17 cellular contexts compared by ENCODE assay signal in the genomic region with DNA sequence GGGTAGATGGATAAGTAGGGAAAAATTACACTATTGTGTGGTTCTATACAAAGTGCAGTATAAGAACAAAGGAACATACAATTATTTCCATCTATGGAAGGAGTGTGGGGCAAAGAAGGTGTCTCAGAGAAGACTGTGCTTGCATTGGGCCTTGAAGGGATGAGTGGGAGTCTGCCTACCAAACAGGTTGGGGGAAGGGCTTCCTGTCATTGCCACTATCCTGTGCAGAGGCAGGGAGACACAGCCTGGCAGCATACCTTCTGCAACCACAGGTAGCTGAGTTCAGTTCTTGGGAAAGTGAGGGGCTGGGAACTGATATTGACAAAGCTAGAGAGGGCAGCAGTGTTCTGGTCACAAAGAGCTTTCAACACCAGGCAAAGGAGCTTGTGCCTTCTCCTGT. TPM values are rescaled to one million over a fixed set of nuclear protein-coding genes. Genes with fewer than 3 reads are reported as not detected.
A peak's percentile ranks its signal among the peaks of the same experiment; 100 is the strongest.
DNase-seq lines count a peak whose midpoint lies in the region; ATAC-seq, FAIRE-seq and TF ChIP-seq lines count a peak whose summit lies in the region.
"Had no signal": no experiment of that assay in that cellular context is flagged by ENCODE, and none has a peak within 500 bp of the region (broad histone marks: within the 10 kb centered on the region; RNA-seq: fewer than 3 reads in every experiment).

No MANE protein-coding gene starts in this region.

- in situ Hi-C loops in GM23248 (cut with MboI): no loop called here

- H3K4me3 ChIP-seq in GM23338 (no peak overlapping the region), astrocyte (ENCODE audit: insufficient read depth, low read depth, low read length) (no peak overlapping the region), psoas muscle (no peak overlapping the region), GM23248 (no peak overlapping the region)
- H3K4me3 ChIP-seq: SJCRH30 had no signal

- H3K4me2 ChIP-seq in GM23338: no peak overlapping the region
- H3K4me2 ChIP-seq in astrocyte (ENCODE audit: low read length): peak overlapping the region; percentile 42
- no peak overlapping the region for H3K4me2 ChIP-seq in GM23248 (ENCODE audit: unreplicated experiment)

- no peaks in the 10 kb centered on the region for H3K36me3 Mint-ChIP-seq in activated CD4-positive, alpha-beta T cell treated with anti-CD3 and anti-CD28 coated beads for 36 hours (ENCODE audit: low read depth)
- H3K36me3 Mint-ChIP-seq in activated CD4-positive, alpha-beta T cell treated with anti-CD3 and anti-CD28 coated beads, Interleukin-2, amount 10 ng/mL, durations not matched to agents 7 days and 5 days (ENCODE audit: low read depth): no peaks in the 10 kb centered on the region
- H3K36me3 Mint-ChIP-seq in GM23338 (ENCODE audit: low read depth) (peaks cover 33% of the 10 kb centered on the region), astrocyte (ENCODE audit: low read depth, unreplicated experiment) (peaks cover 2% of the 10 kb centered on the region)
- no peaks in the 10 kb centered on the region for H3K36me3 Mint-ChIP-seq in activated T-cell treated with anti-CD3 and anti-CD28 coated beads, Interleukin-2, amount 50 U/mL, for 72 hours (ENCODE audit: insufficient read depth in 2 of 2)

- H3K9me3 ChIP-seq in astrocyte (ENCODE audit: insufficient read depth, low read depth, low read length): no peaks in the 10 kb centered on the region
- H3K9me3 ChIP-seq in psoas muscle: no peaks in the 10 kb centered on the region
- no peaks in the 10 kb centered on the region for H3K9me3 ChIP-seq in GM23248 (ENCODE audit: low read depth)
- H3K9me3 ChIP-seq: SJCRH30 had no signal

- peaks cover 6% of the 10 kb centered on the region for H3K27me3 Mint-ChIP-seq in activated CD4-positive, alpha-beta T cell treated with anti-CD3 and anti-CD28 coated beads for 36 hours
- peaks cover 4% of the 10 kb centered on the region for H3K27me3 Mint-ChIP-seq in activated CD4-positive, alpha-beta T cell treated with anti-CD3 and anti-CD28 coated beads, Interleukin-2, amount 10 ng/mL, durations not matched to agents 7 days and 5 days
- H3K27me3 Mint-ChIP-seq in GM23338 (ENCODE audit: insufficient read depth, low read depth, poor library complexity) (peaks cover 3% of the 10 kb centered on the region), astrocyte (ENCODE audit: low read depth, unreplicated experiment) (peaks cover under 1% of the 10 kb centered on the region)
- peaks cover 32% of the 10 kb centered on the region for H3K27me3 Mint-ChIP-seq in activated T-cell treated with anti-CD3 and anti-CD28 coated beads, Interleukin-2, amount 50 U/mL, for 72 hours (ENCODE audit: low read depth)

- H3K4me1 ChIP-seq in GM23338 (ENCODE audit: insufficient read depth) (peaks cover 17% of the 10 kb centered on the region), astrocyte (ENCODE audit: insufficient read depth, low read length) (peaks cover 20% of the 10 kb centered on the region), psoas muscle (peaks cover 27% of the 10 kb centered on the region), GM23248 (ENCODE audit: insufficient read depth) (peaks cover 6% of the 10 kb centered on the region; the same call in 1 of the 2 replicates)
- H3K4me1 ChIP-seq: SJCRH30 had no signal

- CTCF ChIA-PET in activated CD4-positive, alpha-beta T cell treated with anti-CD3 and anti-CD28 coated beads for 36 hours (lab: Charles Lee): interaction anchor here (0.6 to 2.6 kb wide), 5 partner anchors 20 to 1587 kb away, joined by 3 to 10 read pairs (median 3); no protein-coding TSS in a partner anchor
- CTCF ChIA-PET in activated CD4-positive, alpha-beta T cell treated with anti-CD3 and anti-CD28 coated beads, Interleukin-2, amount 10 ng/mL, durations not matched to agents 7 days and 5 days (lab: Charles Lee): interaction anchor here (0.9 kb wide), 1 partner anchor 20 kb away, joined by 4 read pairs; no protein-coding TSS in a partner anchor

- no peak for FAIRE-seq in astrocyte (lab: Jason Lieb, UNC)
- FAIRE-seq: GM12891, HTR-8/SVneo had no signal

- intact Hi-C loops in activated CD4-positive, alpha-beta T cell treated with anti-CD3 and anti-CD28 coated beads for 36 hours (cut with DNase I, micrococcal nuclease): no loop called here
- intact Hi-C loops in psoas muscle (cut with DNase I): no loop called here

- H3K27me3 ChIP-seq in GM23338 (ENCODE audit: insufficient read depth) (no peaks in the 10 kb centered on the region), astrocyte (ENCODE audit: insufficient read depth, low read length) (no peaks in the 10 kb centered on the region), psoas muscle (ENCODE audit: insufficient read depth in 3 of 3, low read length in 2 of 3) (no peaks in the 10 kb centered on the region), GM23248 (replicated peaks; ENCODE audit: insufficient read depth) (peaks cover 12% of the 10 kb centered on the region)

- no peak overlapping the region for H3K9ac ChIP-seq in astrocyte (ENCODE audit: low read length)
- no peak overlapping the region for H3K9ac ChIP-seq in GM23248

- H4K20me1 ChIP-seq in GM23338 (replicated peaks; ENCODE audit: insufficient read depth) (no peaks in the 10 kb centered on the region), astrocyte (ENCODE audit: insufficient read depth, low read length) (no peaks in the 10 kb centered on the region), GM23248 (ENCODE audit: insufficient read depth) (no peaks in the 10 kb centered on the region)

- H3K36me3 ChIP-seq in GM23338 (ENCODE audit: insufficient read depth) (no peaks in the 10 kb centered on the region; the same call in 1 of the 2 replicates), astrocyte (ENCODE audit: insufficient read depth, low read length) (no peaks in the 10 kb centered on the region), psoas muscle (ENCODE audit: insufficient read depth in 1 of 2, low read depth in 1 of 2) (peaks cover 2 to 10% of the 10 kb centered on the region in 2 donors), GM23248 (ENCODE audit: low read depth) (no peaks in the 10 kb centered on the region)
- H3K36me3 ChIP-seq: SJCRH30 had no signal

- TF ChIP-seq CTCF in GM23338 (conservative IDR thresholded peaks at IDR 0.05; ENCODE audit: low read depth in 2 of 2) (no peak), astrocyte (IDR thresholded peaks at IDR 0.05; ENCODE audit: insufficient read depth, low read depth, low read length) (no peak), psoas muscle (IDR thresholded peaks at IDR 0.05) (no peak)

- POLR2A ChIA-PET in activated CD4-positive, alpha-beta T cell treated with anti-CD3 and anti-CD28 coated beads for 36 hours (lab: Charles Lee): no interaction called here
- POLR2A ChIA-PET in activated CD4-positive, alpha-beta T cell treated with anti-CD3 and anti-CD28 coated beads, Interleukin-2, amount 10 ng/mL, durations not matched to agents 7 days and 5 days (lab: Charles Lee): no interaction called here

- no peak overlapping the region for H2AFZ ChIP-seq in GM23338
- no peak overlapping the region for H2AFZ ChIP-seq in astrocyte (ENCODE audit: low read depth, low read length)
- no peak overlapping the region for H2AFZ ChIP-seq in GM23248

- H3K27ac Mint-ChIP-seq in activated CD4-positive, alpha-beta T cell treated with anti-CD3 and anti-CD28 coated beads for 36 hours: no peak overlapping the region
- no peak overlapping the region for H3K27ac Mint-ChIP-seq in activated CD4-positive, alpha-beta T cell treated with anti-CD3 and anti-CD28 coated beads, Interleukin-2, amount 10 ng/mL, durations not matched to agents 7 days and 5 days
- H3K27ac Mint-ChIP-seq in GM23338 (peak overlapping the region; percentile 29; the same call in 1 of the 2 replicates), astrocyte (ENCODE audit: unreplicated experiment) (no peak overlapping the region)
- no peak overlapping the region for H3K27ac Mint-ChIP-seq in activated T-cell treated with anti-CD3 and anti-CD28 coated beads, Interleukin-2, amount 50 U/mL, for 72 hours

- no peaks in the 10 kb centered on the region for H3K9me3 Mint-ChIP-seq in activated CD4-positive, alpha-beta T cell treated with anti-CD3 and anti-CD28 coated beads for 36 hours (ENCODE audit: low read depth)
- H3K9me3 Mint-ChIP-seq in activated CD4-positive, alpha-beta T cell treated with anti-CD3 and anti-CD28 coated beads, Interleukin-2, amount 10 ng/mL, durations not matched to agents 7 days and 5 days: no peaks in the 10 kb centered on the region
- H3K9me3 Mint-ChIP-seq in GM23338: no peaks in the 10 kb centered on the region
- no peaks in the 10 kb centered on the region for H3K9me3 Mint-ChIP-seq in astrocyte (ENCODE audit: unreplicated experiment)
- no peaks in the 10 kb centered on the region for H3K9me3 Mint-ChIP-seq in activated T-cell treated with anti-CD3 and anti-CD28 coated beads, Interleukin-2, amount 50 U/mL, for 72 hours

- peak; percentile 14 for DNase-seq in activated CD4-positive, alpha-beta T cell treated with anti-CD3 and anti-CD28 coated beads for 36 hours
- DNase-seq in activated CD4-positive, alpha-beta T cell treated with anti-CD3 and anti-CD28 coated beads, Interleukin-2, amount 10 ng/mL, durations not matched to agents 7 days and 5 days: no peak
- DNase-seq in GM23338 (ENCODE audit: low spot score) (no peak), astrocyte (ENCODE audit: low read depth) (no peak), psoas muscle (no peak), medulla oblongata (ENCODE audit: extremely low spot score) (no peak), GM23248 (no peak)
- DNase-seq in activated T-cell treated with anti-CD3 and anti-CD28 coated beads, Interleukin-2, amount 50 U/mL, for 72 hours: no peak
- DNase-seq: GF-D8, NCI-H1417, NCI-H187 treated with DMSO at 0.1 percent for 48 hours, NCI-H69, SJCRH30 had no signal

- ATAC-seq in activated CD4-positive, alpha-beta T cell treated with anti-CD3 and anti-CD28 coated beads for 36 hours: peak; percentile 44
- no peak for ATAC-seq in GM23338
- ATAC-seq in psoas muscle: no peak
- ATAC-seq in activated T-cell treated with anti-CD3 and anti-CD28 coated beads, Interleukin-2, amount 50 U/mL, for 72 hours (replicated peaks in 1 of 2): no peak

- H3K4me1 Mint-ChIP-seq in activated CD4-positive, alpha-beta T cell treated with anti-CD3 and anti-CD28 coated beads for 36 hours: peaks cover 15% of the 10 kb centered on the region
- H3K4me1 Mint-ChIP-seq in activated CD4-positive, alpha-beta T cell treated with anti-CD3 and anti-CD28 coated beads, Interleukin-2, amount 10 ng/mL, durations not matched to agents 7 days and 5 days: no peaks in the 10 kb centered on the region
- H3K4me1 Mint-ChIP-seq in GM23338: peaks cover 33% of the 10 kb centered on the region
- peaks cover 32% of the 10 kb centered on the region for H3K4me1 Mint-ChIP-seq in astrocyte (ENCODE audit: low read depth, unreplicated experiment)
- H3K4me1 Mint-ChIP-seq in activated T-cell treated with anti-CD3 and anti-CD28 coated beads, Interleukin-2, amount 50 U/mL, for 72 hours (ENCODE audit: low read depth): peaks cover 14% of the 10 kb centered on the region

- H3K27ac ChIP-seq in GM23338 (ENCODE audit: low read depth): no peak overlapping the region
- no peak overlapping the region for H3K27ac ChIP-seq in astrocyte (ENCODE audit: low read depth, low read length)
- peak overlapping the region; percentile 51 for H3K27ac ChIP-seq in psoas muscle
- no peak overlapping the region for H3K27ac ChIP-seq in GM23248
- H3K27ac ChIP-seq: 22Rv1, SJCRH30 had no signal

- H3F3A ChIP-seq in GM23338 (replicated peaks; ENCODE audit: low read depth) (peaks cover 4% of the 10 kb centered on the region), GM23248 (ENCODE audit: insufficient read depth) (no peaks in the 10 kb centered on the region)

- H3K79me2 ChIP-seq in GM23338 (replicated peaks; ENCODE audit: insufficient read depth): no peaks in the 10 kb centered on the region
- no peaks in the 10 kb centered on the region for H3K79me2 ChIP-seq in astrocyte (ENCODE audit: insufficient read depth, low read length)
- H3K79me2 ChIP-seq in GM23248 (ENCODE audit: insufficient read depth): no peaks in the 10 kb centered on the region

- H3K4me3 Mint-ChIP-seq in activated CD4-positive, alpha-beta T cell treated with anti-CD3 and anti-CD28 coated beads for 36 hours: no peak overlapping the region
- no peak overlapping the region for H3K4me3 Mint-ChIP-seq in activated CD4-positive, alpha-beta T cell treated with anti-CD3 and anti-CD28 coated beads, Interleukin-2, amount 10 ng/mL, durations not matched to agents 7 days and 5 days
- no peak overlapping the region for H3K4me3 Mint-ChIP-seq in GM23338
- H3K4me3 Mint-ChIP-seq in astrocyte (ENCODE audit: unreplicated experiment): no peak overlapping the region
- H3K4me3 Mint-ChIP-seq in activated T-cell treated with anti-CD3 and anti-CD28 coated beads, Interleukin-2, amount 50 U/mL, for 72 hours: no peak overlapping the region

- H3K9me2 ChIP-seq in GM23338 (ENCODE audit: insufficient read depth): no peaks in the 10 kb centered on the region
- H3K9me2 ChIP-seq in GM23248 (ENCODE audit: insufficient read depth): no peaks in the 10 kb centered on the region

RNA-seq across cellular contexts. Expression of gene TIMP4, which starts 3.4 kb away (rescaled TPM):
- total RNA-seq in activated CD4-positive, alpha-beta T cell treated with anti-CD3 and anti-CD28 coated beads for 36 hours: under 1 TPM; 0.11 to 0.34 TPM
- total RNA-seq in activated CD4-positive, alpha-beta T cell treated with anti-CD3 and anti-CD28 coated beads, Interleukin-2, amount 10 ng/mL, durations not matched to agents 7 days and 5 days: not detected
- 11.1 and 16.1 TPM in 2 replicates for total RNA-seq in GM23338 (2014; rRNA removed; shearing (Covaris generic))
- polyA plus RNA-seq in GM23338 (2016; fragmentation: Nextera tagmentation; extraction: Ambion mirVana): 6.7 and 6.9 TPM in 2 replicates
- 2.0 and 2.9 TPM in 2 replicates for total RNA-seq in astrocyte
- 10 to 100 TPM in 3 of 4 donors, 1 to 10 TPM in 1; 1.3 to 24.1 (median 19.5) TPM for total RNA-seq in psoas muscle
- 10 to 100 TPM; 15.7 to 19.8 (median 17.5) TPM for polyA plus RNA-seq in psoas muscle
- under 1 TPM; 0.24 to 0.28 TPM for total RNA-seq in activated T-cell treated with anti-CD3 and anti-CD28 coated beads, Interleukin-2, amount 50 U/mL, for 72 hours
- total RNA-seq in GM23248 (2014; rRNA removed; shearing (Covaris generic)): 0.54 TPM in 1 of 2 replicates, not detected in the other
- polyA plus RNA-seq in GM23248 (2016; fragmentation: Nextera tagmentation; extraction: Ambion mirVana): 0.27 TPM in 1 of 2 replicates, not detected in the other
- total RNA-seq: RPMI7951, SJCRH30 had no signal
